ENCODE assay signal across 31 cellular contexts in genomic region chr6:52820198-52820597, GRCh38. TPM values are rescaled to one million over a fixed set of nuclear protein-coding genes. Genes with fewer than 3 reads are reported as not detected.
DNase-seq lines count a peak whose midpoint lies in the region; TF ChIP-seq lines count a peak whose summit lies in the region.
"Had no signal": no experiment of that assay in that cellular context is flagged by ENCODE, and none has a peak within 500 bp of the region (broad histone marks: within the 10 kb centered on the region; RNA-seq: fewer than 3 reads in every experiment).

No MANE protein-coding gene starts in this region.

- H3K27me3 ChIP-seq in adipocyte (replicated peaks; ENCODE audit: control insufficient read depth, insufficient read depth, low read length) (no peaks in the 10 kb centered on the region), A673 (replicated peaks; ENCODE audit: insufficient read depth, low read depth, low read length, poor library complexity) (no peaks in the 10 kb centered on the region)
- H3K27me3 ChIP-seq: brain microvascular endothelial cell, transverse colon had no signal

- H3K4me3 ChIP-seq in adipocyte (ENCODE audit: low read length) = peak overlapping the region; percentile 48
- H3K4me3 ChIP-seq in A673 (ENCODE audit: low read depth, low read length, poor library complexity, severe bottlenecking) = no peak overlapping the region
- H3K4me3 ChIP-seq: psoas muscle, transverse colon had no signal

- no peaks in the 10 kb centered on the region for H3K9me3 ChIP-seq in adipocyte (ENCODE audit: control insufficient read depth, low read length)
- H3K9me3 ChIP-seq in A673 (ENCODE audit: low read depth, low read length, poor library complexity, severe bottlenecking) = no peaks in the 10 kb centered on the region
- H3K9me3 ChIP-seq: psoas muscle, transverse colon had no signal

- H3K9ac ChIP-seq in adipocyte (ENCODE audit: low read length) = peak overlapping the region; percentile 61

- DNase-seq in EH (ENCODE audit: low read depth) = peak; percentile 74
- peak; percentile 84 for DNase-seq in adipocyte (ENCODE audit: low read depth)
- peak; percentile 44 for DNase-seq in fibroblast of gingiva (ENCODE audit: low read depth)
- peak; percentile 18 for DNase-seq in renal cortical epithelial cell (ENCODE audit: low read depth)
- DNase-seq in A673 (ENCODE audit: low spot score) = no peak
- no peak for DNase-seq in NCI-H128 (lab: John Stamatoyannopoulos, UW; ENCODE audit: unreplicated experiment)
- DNase-seq in DMS53 treated with DMSO at 0.1 percent for 48 hours (lab: John Stamatoyannopoulos, UW; ENCODE audit: unreplicated experiment) = no peak
- no peak for DNase-seq in activated CD4-positive, CD25-positive, alpha-beta regulatory T cell (lab: John Stamatoyannopoulos, UW)
- DNase-seq: ACHN; activated CD4-positive, alpha-beta T cell treated with anti-CD3 and anti-CD28 coated beads for 4 hours; activated gamma-delta T cell treated with Interleukin-2 at 50 U/mL for 16 hours; activated naive CD8-positive, alpha-beta T cell treated with anti-CD3 and anti-CD28 coated beads, Interleukin-2, amount 50 U/mL, for 24 hours; activated T-cell treated with anti-CD3 and anti-CD28 coated beads, Interleukin-2, amount 50 U/mL, for 4 hours; brain microvascular endothelial cell; effector memory CD4-positive, alpha-beta T cell; glutamatergic neuron; Kasumi-1; naive B cell; NCI-H1694 treated with DMSO at 0.1 percent for 48 hours; NCI-H2171; NCI-H524; PC-3; psoas muscle; small intestine; stimulated activated CD8-positive, alpha-beta memory T cell treated with anti-CD3 and anti-CD28 coated beads, Interleukin-4, amount 100 ng/mL, for 48 hours; transverse colon had no signal

- no peak overlapping the region for H3K27ac ChIP-seq in A673 (ENCODE audit: low read depth, low read length, poor library complexity, severe bottlenecking)
- H3K27ac ChIP-seq: brain microvascular endothelial cell, psoas muscle, transverse colon had no signal

- H3K36me3 ChIP-seq in adipocyte (ENCODE audit: control insufficient read depth, insufficient read depth, low read length, severe bottlenecking) (no peaks in the 10 kb centered on the region), A673 (ENCODE audit: insufficient read depth, low read length, poor library complexity, severe bottlenecking) (no peaks in the 10 kb centered on the region)
- H3K36me3 ChIP-seq: brain microvascular endothelial cell, transverse colon had no signal

- intact Hi-C loops in A673 (cut with micrococcal nuclease; ENCODE audit: unreplicated experiment) = no loop called here

- POLR2A ChIA-PET in A673 (lab: Charles Lee; ENCODE audit: low non-redundant PET) = no interaction called here

- no peak for TF ChIP-seq CTCF in A673 (conservative IDR thresholded peaks at IDR 0.05; ENCODE audit: low read depth, low read length)

- H3K4me1 ChIP-seq in adipocyte (ENCODE audit: control insufficient read depth, insufficient read depth, low read length) = peaks cover 40% of the 10 kb centered on the region
- no peaks in the 10 kb centered on the region for H3K4me1 ChIP-seq in A673 (ENCODE audit: insufficient read depth, low read length, poor library complexity, severe bottlenecking)
- H3K4me1 ChIP-seq: psoas muscle, transverse colon had no signal

- no TSS peak for BruUV-seq in A673 (replicated peaks; lab: Mats Ljungman, UMichigan)

- CTCF ChIA-PET in A673 (lab: Charles Lee) = no interaction called here

RNA-seq across cellular contexts. Expression of gene GSTA1, which starts 16.6 kb away (rescaled TPM):
- total RNA-seq in renal cortical epithelial cell (0.15 TPM in 1 of 2 replicates, not detected in the other), A673 (2021) (not detected in 2 replicates)
- total RNA-seq: activated CD8-positive, alpha-beta memory T cell treated with anti-CD3 and anti-CD28 coated beads for 36 hours; H4; mesothelial cell of epicardium; PC-3; Right ventricle myocardium inferior had no signal

RNA-seq across cellular contexts. Expression of gene GSTA5, which starts 20.4 kb away (rescaled TPM):
- total RNA-seq in renal cortical epithelial cell (not detected in 2 replicates), A673 (2021) (not detected in 2 replicates)
- total RNA-seq: activated CD8-positive, alpha-beta memory T cell treated with anti-CD3 and anti-CD28 coated beads for 36 hours; activated T-cell treated with anti-CD3 and anti-CD28 coated beads, Interleukin-2, amount 50 U/mL, for 4 hours; H4; liver; mesothelial cell of epicardium; PC-3; psoas muscle; Right ventricle myocardium inferior; transverse colon had no signal

RNA-seq across cellular contexts. Expression of gene GSTA2, which starts 56.9 kb away (rescaled TPM):
- total RNA-seq in renal cortical epithelial cell (0.15 TPM in 1 of 2 replicates, not detected in the other), A673 (2021) (not detected in 2 replicates)
- total RNA-seq: activated CD8-positive, alpha-beta memory T cell treated with anti-CD3 and anti-CD28 coated beads for 36 hours; activated T-cell treated with anti-CD3 and anti-CD28 coated beads, Interleukin-2, amount 50 U/mL, for 4 hours; mesothelial cell of epicardium; PC-3; psoas muscle; Right ventricle myocardium inferior had no signal

Comparison
In these comparisons a context has a peak if more than half of its experiments do, and no peak if none do; other contexts are left out.
1. DNase-seq: peak in EH (single experiment), adipocyte (single experiment), fibroblast of gingiva (single experiment) and renal cortical epithelial cell (single experiment); none in A673 (single experiment), NCI-H128 (single experiment), DMS53 treated with DMSO at 0.1 percent for 48 hours (single experiment) and activated CD4-positive, CD25-positive, alpha-beta regulatory T cell (0 of 4).